Comparison of ENCODE assay signal across 23 cellular contexts in the genomic region with DNA sequence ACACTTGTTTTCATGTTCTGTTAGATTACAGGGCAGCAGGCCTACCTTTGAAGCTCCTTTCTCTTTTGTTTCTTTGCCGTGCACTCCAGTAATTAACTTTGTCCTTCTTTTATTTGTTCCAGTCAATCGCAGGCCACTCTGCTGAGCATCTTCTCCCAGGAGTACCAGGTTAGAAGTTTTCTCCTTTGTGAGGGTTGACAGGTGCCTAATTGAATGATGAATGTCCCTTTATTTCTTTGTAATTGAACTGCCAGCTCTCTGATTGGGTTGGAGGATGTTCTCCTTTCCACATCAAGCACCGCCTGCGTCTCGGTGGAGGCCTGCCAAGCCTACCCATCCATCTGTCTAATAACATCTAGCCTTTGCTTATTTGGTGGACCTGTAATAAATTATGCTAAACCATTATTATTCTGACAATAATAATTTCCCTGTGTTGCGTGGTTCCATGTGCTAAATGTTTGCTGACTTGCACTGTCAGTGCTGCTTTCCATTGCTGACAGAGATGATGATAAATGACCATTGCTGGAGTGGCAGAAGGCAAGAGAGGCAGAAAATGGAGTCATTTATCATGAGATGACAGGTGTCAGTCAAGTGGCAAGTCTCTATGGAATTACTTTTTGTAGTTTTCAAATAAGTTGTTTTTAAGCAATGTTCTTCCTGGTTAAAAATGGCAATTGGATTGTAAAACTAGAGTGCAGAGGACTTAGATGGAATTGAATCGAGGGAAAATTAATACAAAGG.
A peak's percentile ranks its signal among the peaks of the same experiment; 100 is the strongest.
DNase-seq lines count a peak whose midpoint lies in the region; ATAC-seq and TF ChIP-seq lines count a peak whose summit lies in the region.
"Had no signal": no experiment of that assay in that cellular context is flagged by ENCODE, and none has a peak within 500 bp of the region (broad histone marks: within the 10 kb centered on the region; RNA-seq: fewer than 3 reads in every experiment).

No MANE protein-coding gene starts in this region.

- no peak overlapping the region for H3K27ac ChIP-seq in aorta (ENCODE audit: low read depth in 1 of 2, low read length in 2 of 2)
- H3K27ac ChIP-seq: 22Rv1; BLaER1 treated with 17β-estradiol and CSF1 and Interleukin-3, amounts not matched to agents 10 nM and 100 nM; dorsolateral prefrontal cortex; hepatocyte; sigmoid colon; thyroid gland had no signal

- no peaks in the 10 kb centered on the region for H3K9me3 ChIP-seq in aorta (ENCODE audit: control insufficient read depth, low read length)
- H3K9me3 ChIP-seq: BLaER1 treated with 17β-estradiol and CSF1 and Interleukin-3, amounts not matched to agents 10 nM and 100 nM; sigmoid colon; thyroid gland had no signal

- peaks cover 3% of the 10 kb centered on the region for H3K9me3 Mint-ChIP-seq in neural crest cell

- no peaks in the 10 kb centered on the region for H3K36me3 ChIP-seq in aorta (ENCODE audit: control insufficient read depth in 1 of 2, insufficient read depth in 2 of 2, low read length in 1 of 2)
- H3K36me3 ChIP-seq: BLaER1 treated with 17β-estradiol and CSF1 and Interleukin-3, amounts not matched to agents 10 nM and 100 nM; sigmoid colon; thyroid gland had no signal

- no peak for TF ChIP-seq CTCF in neural crest cell (conservative IDR thresholded peaks at IDR 0.05)

- 75 to 78% methylated on average over 7 of the region's 7 CpGs for WGBS in aorta, 2 donors

- H3K36me3 Mint-ChIP-seq in neural crest cell (ENCODE audit: low read depth) = no peaks in the 10 kb centered on the region

- DNase-seq in DMS 273 (lab: John Stamatoyannopoulos, UW; ENCODE audit: unreplicated experiment) (peak; percentile 47), DMS 273 treated with DMSO at 0.1 percent for 48 hours (lab: John Stamatoyannopoulos, UW) (no peak), NCI-H146 treated with DMSO at 0.1 percent for 48 hours (lab: John Stamatoyannopoulos, UW; ENCODE audit: unreplicated experiment) (peak; percentile 67), SK-N-DZ (ENCODE audit: low spot score) (peak; percentile 88), neural crest cell (ENCODE audit: low read depth, low spot score) (no peak), SIG-M5 (lab: John Stamatoyannopoulos, UW) (no peak), aorta (no peak)
- DNase-seq: activated CD4-positive, alpha-beta T cell treated with anti-CD3 and anti-CD28 coated beads for 4 hours; activated naive CD4-positive, alpha-beta T cell treated with Interleukin-2 at 50 U/mL for 16 hours; DMS79; kidney glomerular epithelial cell; Right ventricle myocardium superior; sigmoid colon; stimulated activated CD4-positive, alpha-beta T cell treated with anti-CD3 and anti-CD28 coated beads, Interleukin-2, amount 100 ng/mL, for 48 hours; stimulated activated CD8-positive, alpha-beta memory T cell treated with anti-CD3 and anti-CD28 coated beads, Interleukin-4, amount 100 ng/mL, for 48 hours; T-helper 9 cell; thyroid gland had no signal

- no peak for ATAC-seq in aorta (ENCODE audit: low FRiP score)
- no peak for ATAC-seq in HG03342 (IDR thresholded peaks at IDR 0.05; ENCODE audit: unreplicated experiment)
- ATAC-seq: HepG2 had no signal

- H3K27ac Mint-ChIP-seq in neural crest cell (ENCODE audit: unreplicated experiment) = peak overlapping the region; percentile 94

- peaks cover 12% of the 10 kb centered on the region for H3K4me1 Mint-ChIP-seq in neural crest cell

- H3K4me3 Mint-ChIP-seq in neural crest cell = peak overlapping the region; percentile 9

- H3K27me3 ChIP-seq in aorta (ENCODE audit: control insufficient read depth in 1 of 2, insufficient read depth in 2 of 2, low read length in 1 of 2) = no peaks in the 10 kb centered on the region
- H3K27me3 ChIP-seq: BLaER1 treated with 17β-estradiol and CSF1 and Interleukin-3, amounts not matched to agents 10 nM and 100 nM; dorsolateral prefrontal cortex; hepatocyte; sigmoid colon; thyroid gland had no signal

- no peaks in the 10 kb centered on the region for H3K27me3 Mint-ChIP-seq in neural crest cell (ENCODE audit: low read depth)

- H3K4me1 ChIP-seq in aorta (ENCODE audit: control insufficient read depth in 1 of 2, insufficient read depth in 2 of 2, low read length in 2 of 2) = no peaks in the 10 kb centered on the region
- H3K4me1 ChIP-seq: BLaER1 treated with 17β-estradiol and CSF1 and Interleukin-3, amounts not matched to agents 10 nM and 100 nM; thyroid gland had no signal

- no peak overlapping the region for H3K4me3 ChIP-seq in aorta (ENCODE audit: low read length in 2 of 2)
- H3K4me3 ChIP-seq: BLaER1 treated with 17β-estradiol and CSF1 and Interleukin-3, amounts not matched to agents 10 nM and 100 nM; dorsolateral prefrontal cortex; hepatocyte; sigmoid colon; thyroid gland had no signal

- intact Hi-C loops in aorta (cut with DNase I) = no loop called here

Comparison
In these comparisons a context has a peak if more than half of its experiments do, and no peak if none do; other contexts are left out.
1. DNase-seq: peak in DMS 273 (single experiment), NCI-H146 treated with DMSO at 0.1 percent for 48 hours (single experiment) and SK-N-DZ (single experiment); none in DMS 273 treated with DMSO at 0.1 percent for 48 hours (single experiment), neural crest cell (single experiment), SIG-M5 (single experiment) and aorta (0 of 2).